8 cellular contexts compared by ENCODE assay signal in genomic region chr4:158769175-158769831, GRCh38. TPM values are rescaled to one million over a fixed set of nuclear protein-coding genes. Genes with fewer than 3 reads are reported as not detected.
A peak's percentile ranks its signal among the peaks of the same experiment; 100 is the strongest.
DNase-seq lines count a peak whose midpoint lies in the region; ATAC-seq and TF ChIP-seq lines count a peak whose summit lies in the region.

No MANE protein-coding gene starts in this region.

- H3K27me3 ChIP-seq in ascending aorta (no peaks in the 10 kb centered on the region), gastrocnemius medialis (no peaks in the 10 kb centered on the region)

- no peaks in the 10 kb centered on the region for H3K36me3 ChIP-seq in ascending aorta
- no peaks in the 10 kb centered on the region for H3K36me3 ChIP-seq in gastrocnemius medialis

- intact Hi-C loops in ascending aorta (cut with DNase I) (loop anchor here (2.0 kb wide), 5 partner anchors 41 to 335 kb away; partner anchors contain the start of genes ETFDH and PPID), gastrocnemius medialis (cut with DNase I; ENCODE audit: low total_unique reads) (loop anchor here (2.0 to 5.0 kb wide), 2 partner anchors 73 to 97 kb away; partner anchors contain the start of gene ETFDH)

- H3K9me3 ChIP-seq in ascending aorta (no peaks in the 10 kb centered on the region), gastrocnemius medialis (no peaks in the 10 kb centered on the region)

- POLR2A ChIA-PET in T-cell (lab: Charles Lee) = interaction anchor here (0.7 to 0.9 kb wide), 3 partner anchors 56 to 573 kb away, joined by 3 to 4 read pairs (median 3); no protein-coding TSS in a partner anchor

- TF ChIP-seq POLR2A in gastrocnemius medialis (IDR thresholded peaks at IDR 0.05) = no peak

- in situ Hi-C loops in gastrocnemius medialis (cut with MboI; ENCODE audit: low sequenced_read_pairs in 4 of 4) = no loop called here

- H3K27ac Mint-ChIP-seq in T-cell = peak overlapping the region; percentile 91 to 93

- no peaks in the 10 kb centered on the region for H3K9me3 Mint-ChIP-seq in T-cell

- peak; percentile 2 to 45 (median 25) for DNase-seq in T-cell
- DNase-seq in ascending aorta (ENCODE audit: low spot score in 2 of 2) = peak in 1 of 2 donors; percentile 66
- peak in 41 of 51 donors; percentile 5 to 81 (median 45) for DNase-seq in hypothalamus (lab: John Stamatoyannopoulos, UW)
- DNase-seq in gastrocnemius medialis = peak; percentile 11 to 31
- DNase-seq in NCI-H1048 (lab: John Stamatoyannopoulos, UW) = no peak

- H3K4me3 ChIP-seq in ascending aorta (peak overlapping the region; percentile 86 to 99), gastrocnemius medialis (peak overlapping the region; percentile 78 to 95 (median 86))

- H3K4me3 Mint-ChIP-seq in T-cell = peak overlapping the region; percentile 96 to 100 (median 99)

- no peaks in the 10 kb centered on the region for H3K36me3 Mint-ChIP-seq in T-cell

- CTCF ChIA-PET in T-cell (lab: Charles Lee) = interaction anchor here in 1 of 2 donors (0.6 to 1.3 kb wide), 3 partner anchors 11 to 89 kb away, joined by 3 read pairs; no protein-coding TSS in a partner anchor

- peaks cover 33 to 48% (median 40%) of the 10 kb centered on the region in 3 donors for H3K4me1 Mint-ChIP-seq in T-cell

- TF ChIP-seq CTCF in 22Rv1 (IDR thresholded peaks at IDR 0.05) = 0 out of 2 replicates have a peak, but pooled peaks have one; percentile 9
- no peak for TF ChIP-seq CTCF in ascending aorta (IDR thresholded peaks at IDR 0.05)
- no peak for TF ChIP-seq CTCF in gastrocnemius medialis (IDR thresholded peaks at IDR 0.05 in 4 of 5, conservative IDR thresholded peaks at IDR 0.05 in 1 of 5)

- H3K4me1 ChIP-seq in ascending aorta (peaks cover 0 to 27% of the 10 kb centered on the region in 2 donors), gastrocnemius medialis (peaks cover 45 to 53% of the 10 kb centered on the region in 2 donors)

- H3K27ac ChIP-seq in 22Rv1 (peak overlapping the region; percentile 56), ascending aorta (peak overlapping the region; percentile 85 to 92), gastrocnemius medialis (peak overlapping the region; percentile 91 to 97 (median 95))

- no peaks in the 10 kb centered on the region for H3K27me3 Mint-ChIP-seq in T-cell

- peak; percentile 32 for ATAC-seq in GM19023 (IDR thresholded peaks at IDR 0.05; ENCODE audit: unreplicated experiment)
- peak; percentile 40 for ATAC-seq in HG03196 (IDR thresholded peaks at IDR 0.05; ENCODE audit: unreplicated experiment)
- peak; percentile 41 to 46 (median 44) for ATAC-seq in T-cell (replicated peaks in 1 of 4)
- ATAC-seq in gastrocnemius medialis = peak; percentile 55 to 60

RNA-seq across cellular contexts. Expression of gene FNIP2, which starts 0.5 kb away (rescaled TPM):
- total RNA-seq in T-cell (10 to 100 TPM in 3 of 5 donors, 1 to 10 TPM in 2; 6.7 to 11.1 (median 10.7) TPM), ascending aorta (44.1 TPM), gastrocnemius medialis (10 to 100 TPM in 3 of 4 donors, 1 to 10 TPM in 1; 9.9 to 32.8 (median 22.2) TPM)

RNA-seq across cellular contexts. Expression of gene PPID, which starts 46.1 kb away (rescaled TPM):
- 10 to 100 TPM; 14.6 to 28.3 (median 26.2) TPM for total RNA-seq in T-cell
- 20.8 TPM for total RNA-seq in ascending aorta
- total RNA-seq in gastrocnemius medialis = 10 to 100 TPM; 30.1 to 81.8 (median 40.6) TPM
